8 cellular contexts compared by ENCODE assay signal in the genomic region with DNA sequence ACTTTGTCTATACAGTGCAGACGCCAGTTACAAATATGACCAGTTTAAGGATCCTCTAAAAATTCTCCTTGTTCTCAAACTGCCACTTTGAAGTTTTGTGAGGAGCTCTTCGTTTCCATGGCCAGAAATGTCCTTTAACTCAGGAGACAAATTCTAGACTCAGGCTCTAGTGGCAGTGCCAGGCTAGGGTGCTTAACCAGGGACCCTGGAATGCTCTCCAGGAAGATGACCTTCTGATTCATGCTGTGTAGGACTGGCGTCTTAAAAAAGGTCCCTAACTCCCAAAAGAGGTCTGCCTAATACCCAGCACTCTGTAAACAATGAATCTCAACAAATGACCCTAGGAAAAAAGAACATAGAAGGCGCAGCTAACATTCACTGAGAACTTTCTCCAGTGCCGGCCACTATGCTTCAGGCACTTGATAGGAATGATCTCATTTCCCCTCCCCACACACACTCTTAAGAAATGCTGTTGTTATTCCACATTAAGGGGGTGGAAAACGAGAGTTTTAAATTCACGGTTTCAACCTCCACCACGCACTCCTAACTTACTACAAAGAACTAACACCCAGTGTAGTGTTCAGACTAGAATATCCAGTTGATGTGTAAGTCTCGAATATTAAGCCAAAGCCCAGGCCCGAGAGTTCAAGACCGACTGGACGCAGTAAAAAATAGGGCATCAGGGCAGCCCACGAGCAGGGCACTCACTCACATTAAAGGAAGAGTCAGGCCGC. TPM values are rescaled to one million over a fixed set of nuclear protein-coding genes. Genes with fewer than 3 reads are reported as not detected.
A peak's percentile ranks its signal among the peaks of the same experiment; 100 is the strongest.
DNase-seq lines count a peak whose midpoint lies in the region; ATAC-seq and TF ChIP-seq lines count a peak whose summit lies in the region.

No MANE protein-coding gene starts in this region.

- H3K27me3 ChIP-seq in upper lobe of right lung: no peaks in the 10 kb centered on the region

- peak overlapping the region; percentile 60 for H3K27ac ChIP-seq in caudate nucleus (ENCODE audit: low read depth, low read length)
- H3K27ac ChIP-seq in upper lobe of right lung: peak overlapping the region; percentile 93

- intact Hi-C loops in upper lobe of right lung (cut with DNase I): no loop called here

- TF ChIP-seq CTCF in upper lobe of right lung (IDR thresholded peaks at IDR 0.05): no peak

- DNase-seq in stimulated activated CD4-positive, alpha-beta T cell treated with anti-CD3 and anti-CD28 coated beads, Interleukin-4, amount 100 ng/mL, for 24 hours: peak; percentile 46
- DNase-seq in stimulated activated CD4-positive, alpha-beta T cell treated with anti-CD3 and anti-CD28 coated beads, Interleukin-15, amount 100 ng/mL, for 24 hours: no peak
- DNase-seq in MV-4-11 (lab: John Stamatoyannopoulos, UW) (peak; percentile 34), caudate nucleus (lab: John Stamatoyannopoulos, UW) (peak in 2 of 61 donors; percentile 32 to 45), medulla oblongata (ENCODE audit: extremely low spot score) (peak; percentile 38), upper lobe of right lung (no peak), amniotic stem cell (lab: John Stamatoyannopoulos, UW) (no peak)
- no peak for DNase-seq in activated CD8-positive, alpha-beta memory T cell treated with anti-CD3 and anti-CD28 coated beads for 24 hours

- ATAC-seq in upper lobe of right lung: peak; percentile 20

- no peaks in the 10 kb centered on the region for H3K9me3 ChIP-seq in upper lobe of right lung

- peaks cover 28% of the 10 kb centered on the region for H3K4me1 ChIP-seq in upper lobe of right lung

- H3K36me3 ChIP-seq in upper lobe of right lung: peaks cover 45% of the 10 kb centered on the region

- H3K4me3 ChIP-seq in upper lobe of right lung: peak overlapping the region; percentile 83

RNA-seq across cellular contexts. Expression of gene NXF1, which starts 0.8 kb away (rescaled TPM):
- 96.2 TPM for total RNA-seq in upper lobe of right lung

RNA-seq across cellular contexts. Expression of gene TMEM223, which starts 12.7 kb away (rescaled TPM):
- 14.8 TPM for total RNA-seq in upper lobe of right lung

RNA-seq across cellular contexts. Expression of gene TMEM179B, which starts 17.3 kb away (rescaled TPM):
- 52.4 TPM for total RNA-seq in upper lobe of right lung

RNA-seq across cellular contexts. Expression of gene STX5, which starts 27.4 kb away (rescaled TPM):
- total RNA-seq in upper lobe of right lung: 40.9 TPM

RNA-seq across cellular contexts. Expression of gene TEX54, which starts 28.2 kb away (rescaled TPM):
- not detected for total RNA-seq in upper lobe of right lung

Comparison
In these comparisons a context has a peak if more than half of its experiments do, and no peak if none do; other contexts are left out.
1. DNase-seq: peak in stimulated activated CD4-positive, alpha-beta T cell treated with anti-CD3 and anti-CD28 coated beads, Interleukin-4, amount 100 ng/mL, for 24 hours (single experiment), MV-4-11 (single experiment) and medulla oblongata (single experiment); none in stimulated activated CD4-positive, alpha-beta T cell treated with anti-CD3 and anti-CD28 coated beads, Interleukin-15, amount 100 ng/mL, for 24 hours (single experiment), upper lobe of right lung (single experiment), amniotic stem cell (single experiment) and activated CD8-positive, alpha-beta memory T cell treated with anti-CD3 and anti-CD28 coated beads for 24 hours (single experiment).